In genomic region chr1:116764906-116765862, GRCh38 we compare ENCODE assay signal across 19 cellular contexts. TPM values are rescaled to one million over a fixed set of nuclear protein-coding genes. Genes with fewer than 3 reads are reported as not detected.
DNase-seq lines count a peak whose midpoint lies in the region; ATAC-seq and TF ChIP-seq lines count a peak whose summit lies in the region.
"Had no signal": no experiment of that assay in that cellular context is flagged by ENCODE, and none has a peak within 500 bp of the region (broad histone marks: within the 10 kb centered on the region; RNA-seq: fewer than 3 reads in every experiment).

No MANE protein-coding gene starts in this region.

- no peak overlapping the region for H2BK5ac ChIP-seq in neuronal stem cell (ENCODE audit: low read length)

- CTCF ChIA-PET in activated CD4-positive, alpha-beta T cell treated with anti-CD3 and anti-CD28 coated beads for 36 hours (lab: Charles Lee) = interaction anchor here (0.6 to 14.1 kb wide), 25 partner anchors 9 to 328 kb away, joined by 3 to 213 read pairs (median 4); partner anchors contain the start of genes CD101, CD2 and TTF2
- CTCF ChIA-PET in OCI-LY7 (lab: Charles Lee; ENCODE audit: unreplicated experiment) = interaction anchor here (0.6 to 1.0 kb wide), 2 partner anchors 32 to 174 kb away, joined by 3 read pairs; no protein-coding TSS in a partner anchor

- peaks cover 100% of the 10 kb centered on the region for H3K4me1 Mint-ChIP-seq in activated CD4-positive, alpha-beta T cell treated with anti-CD3 and anti-CD28 coated beads for 36 hours
- H3K4me1 Mint-ChIP-seq in activated naive CD8-positive, alpha-beta T cell treated with anti-CD3 and anti-CD28 coated beads, Interleukin-2, amount 50 U/mL, for 24 hours = peaks cover 98% of the 10 kb centered on the region

- no peaks in the 10 kb centered on the region for H4K20me1 ChIP-seq in OCI-LY7 (ENCODE audit: insufficient read depth, low read length)

- no peaks in the 10 kb centered on the region for H3K79me2 ChIP-seq in OCI-LY7 (ENCODE audit: insufficient read depth, low read depth, low read length)

- H3K4ac ChIP-seq in neuronal stem cell (ENCODE audit: low read length) = no peak overlapping the region

- peaks cover 96% of the 10 kb centered on the region for H3K36me3 Mint-ChIP-seq in activated CD4-positive, alpha-beta T cell treated with anti-CD3 and anti-CD28 coated beads for 36 hours (ENCODE audit: low read depth)
- H3K36me3 Mint-ChIP-seq in activated naive CD8-positive, alpha-beta T cell treated with anti-CD3 and anti-CD28 coated beads, Interleukin-2, amount 50 U/mL, for 24 hours (ENCODE audit: low read depth) = peaks cover 94% of the 10 kb centered on the region

- peaks cover 1% of the 10 kb centered on the region for H3K9me3 Mint-ChIP-seq in activated CD4-positive, alpha-beta T cell treated with anti-CD3 and anti-CD28 coated beads for 36 hours (ENCODE audit: low read depth)
- no peaks in the 10 kb centered on the region for H3K9me3 Mint-ChIP-seq in activated naive CD8-positive, alpha-beta T cell treated with anti-CD3 and anti-CD28 coated beads, Interleukin-2, amount 50 U/mL, for 24 hours

- H2BK15ac ChIP-seq in neuronal stem cell (ENCODE audit: low read length) = no peak overlapping the region

- peak overlapping the region; percentile 34 for H3K18ac ChIP-seq in neuronal stem cell (ENCODE audit: low read length)

- no peaks in the 10 kb centered on the region for H3K79me1 ChIP-seq in neuronal stem cell (ENCODE audit: low read depth, low read length)

- no peaks in the 10 kb centered on the region for H3K27me3 Mint-ChIP-seq in activated CD4-positive, alpha-beta T cell treated with anti-CD3 and anti-CD28 coated beads for 36 hours
- peaks cover 1% of the 10 kb centered on the region for H3K27me3 Mint-ChIP-seq in activated naive CD8-positive, alpha-beta T cell treated with anti-CD3 and anti-CD28 coated beads, Interleukin-2, amount 50 U/mL, for 24 hours

- H3K4me1 ChIP-seq in OCI-LY7 (ENCODE audit: insufficient read depth, low read length, poor library complexity, severe bottlenecking) (peaks cover 33% of the 10 kb centered on the region), neuronal stem cell (ENCODE audit: control insufficient read depth in 2 of 2, insufficient read depth in 1 of 2, low read depth in 1 of 2, low read length in 2 of 2) (peaks cover 0 to 11% of the 10 kb centered on the region in 2 donors), breast epithelium (no peaks in the 10 kb centered on the region)
- H3K4me1 ChIP-seq: pancreas had no signal

- peak overlapping the region; percentile 93 for H3K4me3 Mint-ChIP-seq in activated CD4-positive, alpha-beta T cell treated with anti-CD3 and anti-CD28 coated beads for 36 hours
- H3K4me3 Mint-ChIP-seq in activated naive CD8-positive, alpha-beta T cell treated with anti-CD3 and anti-CD28 coated beads, Interleukin-2, amount 50 U/mL, for 24 hours = peak overlapping the region; percentile 98

- no peak overlapping the region for H4K8ac ChIP-seq in neuronal stem cell (ENCODE audit: low read depth, low read length)

- H3K23ac ChIP-seq in neuronal stem cell (ENCODE audit: low read depth, low read length, poor library complexity) = no peak overlapping the region

- no peaks in the 10 kb centered on the region for H3K27me3 ChIP-seq in neuronal stem cell (ENCODE audit: control insufficient read depth in 3 of 3, insufficient read depth in 3 of 3, low read depth in 1 of 3, low read length in 3 of 3)
- H3K27me3 ChIP-seq in breast epithelium = no peaks in the 10 kb centered on the region
- H3K27me3 ChIP-seq: left lung, pancreas, upper lobe of left lung had no signal

- no peaks in the 10 kb centered on the region for H3K9me2 ChIP-seq in OCI-LY7 (ENCODE audit: insufficient read depth, low read length)

- H3K27ac ChIP-seq in OCI-LY7 (ENCODE audit: low read depth, low read length, poor library complexity, severe bottlenecking) (no peak overlapping the region), neuronal stem cell (replicated peaks; ENCODE audit: low read length) (no peak overlapping the region), breast epithelium (no peak overlapping the region)
- H3K27ac ChIP-seq: pancreas, PC-9, SK-N-MC had no signal

- H3K4me2 ChIP-seq in OCI-LY7 (ENCODE audit: low read length) = no peak overlapping the region
- H3K4me2 ChIP-seq in neuronal stem cell (ENCODE audit: insufficient read depth, low read length, poor library complexity, severe bottlenecking) = no peak overlapping the region
- H3K4me2 ChIP-seq: PC-9 had no signal

- H3K9me3 ChIP-seq in OCI-LY7 (ENCODE audit: low read length) = peaks cover 7% of the 10 kb centered on the region; the same call in 1 of the 2 replicates
- H3K9me3 ChIP-seq in neuronal stem cell (replicated peaks in 1 of 2; ENCODE audit: control insufficient read depth in 2 of 2, insufficient read depth in 1 of 2, low read depth in 1 of 2, low read length in 2 of 2) = peaks cover 0 to 3% of the 10 kb centered on the region in 2 donors
- no peaks in the 10 kb centered on the region for H3K9me3 ChIP-seq in breast epithelium
- H3K9me3 ChIP-seq: left lung, pancreas, upper lobe of left lung had no signal

- no peak for TF ChIP-seq POLR2A in breast epithelium (IDR thresholded peaks at IDR 0.05)

- H2AFZ ChIP-seq in OCI-LY7 (ENCODE audit: low read length) (peak overlapping the region; percentile 37; the same call in 1 of the 2 replicates), neuronal stem cell (ENCODE audit: low read length) (no peak overlapping the region)
- H2AFZ ChIP-seq: PC-9 had no signal

- H3K36me3 ChIP-seq in OCI-LY7 (ENCODE audit: insufficient read depth, low read length) (no peaks in the 10 kb centered on the region), neuronal stem cell (replicated peaks in 1 of 2; ENCODE audit: control insufficient read depth in 2 of 2, insufficient read depth in 2 of 2, low read length in 2 of 2) (no peaks in the 10 kb centered on the region), breast epithelium (no peaks in the 10 kb centered on the region)
- H3K36me3 ChIP-seq: left lung, pancreas, upper lobe of left lung had no signal

- no CpG with 5 or more reads among the region's 15 CpGs for WGBS in neuronal stem cell (ENCODE audit: extremely low coverage in 2 of 2, insufficient read length in 2 of 2, insufficient replicate concordance in 1 of 2), 2 donors

- no peak overlapping the region for H3K14ac ChIP-seq in neuronal stem cell (ENCODE audit: low read length)

- TF ChIP-seq CTCF in OCI-LY7 (conservative IDR thresholded peaks at IDR 0.05; ENCODE audit: low read length) (no peak), breast epithelium (IDR thresholded peaks at IDR 0.05) (no peak)

- H3K4me3 ChIP-seq in OCI-LY7 (ENCODE audit: low read depth, low read length, poor library complexity, severe bottlenecking) (no peak overlapping the region), neuronal stem cell (ENCODE audit: low read length in 2 of 2) (no peak overlapping the region), breast epithelium (no peak overlapping the region)
- H3K4me3 ChIP-seq: left lung, pancreas, PC-9, SK-N-MC, upper lobe of left lung had no signal

- peak overlapping the region; percentile 58 for H2AK5ac ChIP-seq in neuronal stem cell (ENCODE audit: low read depth, low read length)

- ATAC-seq in activated CD4-positive, alpha-beta T cell treated with anti-CD3 and anti-CD28 coated beads for 36 hours = no peak
- ATAC-seq in activated naive CD8-positive, alpha-beta T cell treated with anti-CD3 and anti-CD28 coated beads, Interleukin-2, amount 50 U/mL, for 24 hours = no peak

- POLR2A ChIA-PET in activated CD4-positive, alpha-beta T cell treated with anti-CD3 and anti-CD28 coated beads for 36 hours (lab: Charles Lee) = interaction anchor here (0.5 to 11.5 kb wide), 32 partner anchors 7 to 891 kb away, joined by 3 to 482 read pairs (median 8); partner anchors contain the start of genes CD101, CD2 and TTF2
- POLR2A ChIA-PET in OCI-LY7 (lab: Charles Lee) = no interaction called here

- peak overlapping the region; percentile 34 for H4K91ac ChIP-seq in neuronal stem cell (ENCODE audit: low read depth, low read length, poor library complexity)

- H3K9ac ChIP-seq in neuronal stem cell (ENCODE audit: low read depth, low read length, poor library complexity) = no peak overlapping the region

- intact Hi-C loops in activated CD4-positive, alpha-beta T cell treated with anti-CD3 and anti-CD28 coated beads for 36 hours (cut with DNase I, micrococcal nuclease) = loop anchor here (1.0 to 5.0 kb wide), 8 partner anchors 27 to 388 kb away; partner anchors contain the start of gene CD101 (in 1 of the 2)
- intact Hi-C loops in OCI-LY7 (cut with micrococcal nuclease; ENCODE audit: unreplicated experiment) (loop anchor here (5.0 kb wide), 1 partner anchor 52 kb away; no protein-coding TSS in a partner anchor), breast epithelium (cut with DNase I; ENCODE audit: low total_unique reads) (no loop called here)

- no peak for DNase-seq in activated CD4-positive, alpha-beta T cell treated with anti-CD3 and anti-CD28 coated beads for 36 hours
- no peak for DNase-seq in activated CD4-positive, alpha-beta T cell treated with anti-CD3 and anti-CD28 coated beads for 48 hours
- DNase-seq in OCI-LY7 (ENCODE audit: low spot score) (no peak), neuronal stem cell (ENCODE audit: low spot score) (no peak), NCI-H2081 (lab: John Stamatoyannopoulos, UW) (no peak), breast epithelium (ENCODE audit: low spot score in 2 of 2) (no peak), DMS53 (lab: John Stamatoyannopoulos, UW) (no peak)
- DNase-seq in activated naive CD8-positive, alpha-beta T cell treated with anti-CD3 and anti-CD28 coated beads, Interleukin-2, amount 50 U/mL, for 24 hours = no peak
- DNase-seq: C1 segment of cervical spinal cord, IMR-90, NCI-H2107, pancreas, PC-9 had no signal

- no peak overlapping the region for H2BK120ac ChIP-seq in neuronal stem cell (ENCODE audit: low read depth, low read length)

- BruUV-seq in OCI-LY7 (replicated peaks; lab: Mats Ljungman, UMichigan) = no TSS peak

- H3K27ac Mint-ChIP-seq in activated CD4-positive, alpha-beta T cell treated with anti-CD3 and anti-CD28 coated beads for 36 hours = peak overlapping the region; percentile 100
- H3K27ac Mint-ChIP-seq in activated naive CD8-positive, alpha-beta T cell treated with anti-CD3 and anti-CD28 coated beads, Interleukin-2, amount 50 U/mL, for 24 hours = peak overlapping the region; percentile 99

- no peak overlapping the region for H2BK12ac ChIP-seq in neuronal stem cell (ENCODE audit: low read length)

RNA-seq across cellular contexts. Expression of gene CD2, which starts 11.0 kb away (rescaled TPM):
- 100 to 1,000 TPM; 287 to 291 TPM for total RNA-seq in activated CD4-positive, alpha-beta T cell treated with anti-CD3 and anti-CD28 coated beads for 36 hours
- total RNA-seq in OCI-LY7 (2014; rRNA removed; shearing (Covaris generic)) = not detected in 2 replicates
- total RNA-seq in OCI-LY7 (2022) = not detected in 2 replicates
- polyA plus RNA-seq in neuronal stem cell (2013, experiment 1 of 2) = not detected
- polyA plus RNA-seq in neuronal stem cell (2013, experiment 2 of 2) = not detected
- 1 to 10 TPM; 1.4 to 3.9 (median 3.5) TPM for total RNA-seq in breast epithelium
- total RNA-seq: chondrocyte, Daoy, frontal cortex, IMR-90, PC-9 had no signal
- polyA plus RNA-seq: IMR-90 had no signal

Comparison
In these comparisons a context has a peak if more than half of its experiments do, and no peak if none do; other contexts are left out.
1. RNA of gene CD2, which starts 11.0 kb away (total RNA-seq): 287 to 291 TPM in activated CD4-positive, alpha-beta T cell treated with anti-CD3 and anti-CD28 coated beads for 36 hours; 1.4 to 3.9 TPM in breast epithelium and not detected in OCI-LY7; every median in the first group is over 10 times any median in the second.